In the genomic region with DNA sequence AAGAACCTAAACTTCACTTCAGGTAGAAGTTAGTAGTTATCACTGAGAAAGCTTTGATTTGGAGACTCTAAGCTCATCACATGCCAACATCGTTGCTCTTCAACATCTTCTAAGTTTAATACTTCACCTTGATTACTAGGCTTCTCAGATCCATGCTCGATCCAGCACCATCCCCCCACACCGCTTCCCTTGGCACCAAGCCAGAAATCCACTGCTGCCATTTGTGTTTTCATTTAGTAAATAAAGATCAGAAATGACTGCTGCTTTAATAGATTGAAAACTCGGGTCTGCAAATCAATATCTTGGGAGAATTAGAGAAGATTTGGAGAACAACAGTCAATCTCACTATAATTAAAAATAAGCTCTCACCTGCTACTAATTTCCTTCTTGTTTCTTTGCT, we compare ENCODE assay signal across 30 cellular contexts.
A peak's percentile ranks its signal among the peaks of the same experiment; 100 is the strongest.
DNase-seq lines count a peak whose midpoint lies in the region; ATAC-seq, FAIRE-seq and TF ChIP-seq lines count a peak whose summit lies in the region.
"Had no signal": no experiment of that assay in that cellular context is flagged by ENCODE, and none has a peak within 500 bp of the region (broad histone marks: within the 10 kb centered on the region; RNA-seq: fewer than 3 reads in every experiment).

No MANE protein-coding gene starts in this region.

- 0 out of 2 replicates have a peak, but pooled peaks cover 3% of the 10 kb centered on the region for H4K20me1 ChIP-seq in K562 (replicated peaks; ENCODE audit: control insufficient read depth, insufficient read depth, low read length)

- no peaks in the 10 kb centered on the region for H3K9me1 ChIP-seq in K562 (ENCODE audit: control insufficient read depth, insufficient read depth, low read length)

- TF ChIP-seq EP300 in K562 (IDR thresholded peaks at IDR 0.05; ENCODE audit: low read length), result no peak

- ATAC-seq in K562, result no peak
- ATAC-seq: activated naive CD8-positive, alpha-beta T cell treated with anti-CD3 and anti-CD28 coated beads, Interleukin-2, amount 50 U/mL, for 24 hours; left lung had no signal

- DNase-seq in NCI-H1417 (lab: John Stamatoyannopoulos, UW) (peak in 2 of 3 experiments; percentile 83 to 98), NCI-H1417 treated with DMSO at 0.1 percent for 48 hours (lab: John Stamatoyannopoulos, UW) (no peak), HT-29 (ENCODE audit: low spot score) (peak; percentile 1), NCI-H2171 (lab: John Stamatoyannopoulos, UW) (peak; percentile 11), K562 (ENCODE audit: extremely low read depth in 1 of 4, low spot score in 3 of 4) (peak in 2 of 4 experiments; percentile 15 to 18), Peyer's patch (no peak), frontal cortex (ENCODE audit: low spot score in 2 of 2) (no peak), dorsolateral prefrontal cortex (no peak)
- DNase-seq: 8988T; activated CD4-positive, alpha-beta T cell treated with anti-CD3 and anti-CD28 coated beads, Interleukin-2, amount 50 U/mL, for 48 hours; activated CD4-positive, CD25-positive, alpha-beta regulatory T cell treated with anti-CD3 and anti-CD28 coated beads, Interleukin-2, amount 50 U/mL, for 72 hours; activated gamma-delta T cell treated with Interleukin-2 at 50 U/mL for 16 hours; activated naive CD8-positive, alpha-beta T cell treated with anti-CD3 and anti-CD28 coated beads, Interleukin-2, amount 50 U/mL, for 24 hours; activated T-cell treated with anti-CD3 and anti-CD28 coated beads, Interleukin-2, amount 50 U/mL, for 48 hours; CD4-positive, CD25-positive, alpha-beta regulatory T cell; effector memory CD4-positive, alpha-beta T cell; erythroblast; IMR-90; left lung; mesenchymal stem cell; NCI-H1694 treated with DMSO at 0.1 percent for 48 hours; NCI-H226; small intestine; testis had no signal

- TF ChIP-seq RAD21 in K562 (CRISPR knock-in tag; conservative IDR thresholded peaks at IDR 0.05 in 1 of 2, IDR thresholded peaks at IDR 0.05 in 1 of 2), result no peak

- FAIRE-seq in K562 (lab: Jason Lieb, UNC) (no peak), frontal cortex (lab: Jason Lieb, UNC) (no peak)
- FAIRE-seq: astrocyte, D721Med, small intestine had no signal

- intact Hi-C loops in K562 (cut with micrococcal nuclease) (no loop called here), dorsolateral prefrontal cortex (cut with DNase I) (no loop called here)

- TF ChIP-seq CTCF in K562 (IDR thresholded peaks at IDR 0.05 in 2 of 3, conservative IDR thresholded peaks at IDR 0.05 in 1 of 3; ENCODE audit: insufficient read depth in 2 of 3, low read depth in 1 of 3, low read length in 3 of 3), result no peak
- TF ChIP-seq CTCF in Peyer's patch (IDR thresholded peaks at IDR 0.05), result no peak
- no peak for TF ChIP-seq CTCF in dorsolateral prefrontal cortex (IDR thresholded peaks at IDR 0.05 in 54 of 56, conservative IDR thresholded peaks at IDR 0.05 in 2 of 56; ENCODE audit: low read depth in 1 of 56, partially characterized antibody in 56 of 56)

- no peaks in the 10 kb centered on the region for H3K9me3 ChIP-seq in K562 (replicated peaks; ENCODE audit: control insufficient read depth, insufficient read depth, low read depth, low read length)
- no peaks in the 10 kb centered on the region for H3K9me3 ChIP-seq in Peyer's patch
- H3K9me3 ChIP-seq: left lung, testis had no signal

- no peaks in the 10 kb centered on the region for H3K36me3 ChIP-seq in K562 (ENCODE audit: control insufficient read depth, insufficient read depth, low read length)
- no peaks in the 10 kb centered on the region for H3K36me3 ChIP-seq in Peyer's patch
- H3K36me3 ChIP-seq: cardiac muscle cell, left lung, neural progenitor cell had no signal

- H3K27me3 ChIP-seq in K562 (ENCODE audit: control insufficient read depth in 2 of 2, insufficient read depth in 2 of 2, low read length in 2 of 2), result peaks cover 4 to 6% of the 10 kb centered on the region in 2 experiments; a peak in 2 of 5 replicates
- H3K27me3 ChIP-seq in Peyer's patch, result no peaks in the 10 kb centered on the region
- no peaks in the 10 kb centered on the region for H3K27me3 ChIP-seq in dorsolateral prefrontal cortex
- H3K27me3 ChIP-seq: left lung, neural progenitor cell, testis had no signal

- H3K4me2 ChIP-seq in K562 (ENCODE audit: insufficient read depth, low read length), result no peak overlapping the region
- H3K4me2 ChIP-seq: neural progenitor cell had no signal

- in situ Hi-C loops in K562 (cut with MboI), result no loop called here

- POLR2A ChIA-PET in K562 (lab: Yijun Ruan, JAX), result interaction anchor here (0.7 kb wide), 2 partner anchors 280 to 625 kb away, joined by 3 read pairs; no protein-coding TSS in a partner anchor

- H3K4me1 ChIP-seq in K562 (replicated peaks in 1 of 2; ENCODE audit: control insufficient read depth in 2 of 2, insufficient read depth in 2 of 2, low read length in 2 of 2) (no peaks in the 10 kb centered on the region), Peyer's patch (no peaks in the 10 kb centered on the region)
- H3K4me1 ChIP-seq: left lung, parathyroid adenoma, testis had no signal

- H2AFZ ChIP-seq in K562 (ENCODE audit: low read depth, low read length), result no peak overlapping the region
- H2AFZ ChIP-seq: neural progenitor cell, parathyroid adenoma had no signal

- CTCF ChIA-PET in K562 (lab: Yijun Ruan, JAX; ENCODE audit: low intra/inter-chr PET ratio), result no interaction called here

- TF ChIP-seq POLR2A in K562 (conservative IDR thresholded peaks at IDR 0.05), result no peak
- TF ChIP-seq POLR2A in Peyer's patch (IDR thresholded peaks at IDR 0.05), result no peak

- BruUV-seq in K562 (replicated peaks; lab: Mats Ljungman, UMichigan), result no TSS peak

- H3K4me3 ChIP-seq in K562, result no peak overlapping the region
- H3K4me3 ChIP-seq in Peyer's patch, result no peak overlapping the region
- H3K4me3 ChIP-seq in dorsolateral prefrontal cortex, result no peak overlapping the region
- H3K4me3 ChIP-seq: cardiac muscle cell, coronary artery, left lung, neural progenitor cell, testis had no signal

- no peaks in the 10 kb centered on the region for H3K79me2 ChIP-seq in K562 (ENCODE audit: control insufficient read depth, insufficient read depth, low read length)
- H3K79me2 ChIP-seq: parathyroid adenoma had no signal

- no peak overlapping the region for H3K27ac ChIP-seq in K562 (ENCODE audit: extremely low read depth, low read depth, low read length)
- no peak overlapping the region for H3K27ac ChIP-seq in Peyer's patch
- no peak overlapping the region for H3K27ac ChIP-seq in dorsolateral prefrontal cortex
- H3K27ac ChIP-seq: cardiac muscle cell, coronary artery, left lung, neural progenitor cell, parathyroid adenoma, testis had no signal

- WGBS in K562 (ENCODE audit: insufficient coverage, low coverage, missing lambda C conversion rate), result 0% methylated on average over 4 of the region's 4 CpGs

- no peak overlapping the region for H3K9ac ChIP-seq in K562 (ENCODE audit: insufficient read depth in 1 of 2, low read depth in 2 of 2, low read length in 2 of 2)
- H3K9ac ChIP-seq: neural progenitor cell, parathyroid adenoma had no signal

TF ChIP-seq in K562, 482 proteins besides CTCF, POLR2A, EP300 and RAD21:
- no peak for TF ChIP-seq CEBPG (CRISPR knock-in tag; IDR thresholded peaks at IDR 0.05)
- TF ChIP-seq CEBPG (tag; conservative IDR thresholded peaks at IDR 0.05 in 1 of 2, IDR thresholded peaks at IDR 0.05 in 1 of 2), result no peak
- TF ChIP-seq ILK (tag; IDR thresholded peaks at IDR 0.05; ENCODE audit: borderline replicate concordance, low read depth), result no peak
- no peak for TF ChIP-seq NR3C1 (CRISPR knock-in tag; IDR thresholded peaks at IDR 0.05)
- TF ChIP-seq KAT8 (IDR thresholded peaks at IDR 0.05; ENCODE audit: low read depth), result no peak
- TF ChIP-seq NFIX (CRISPR knock-in tag; IDR thresholded peaks at IDR 0.05; ENCODE audit: low read depth), result peak; percentile 71
- TF ChIP-seq, protein P1, sequence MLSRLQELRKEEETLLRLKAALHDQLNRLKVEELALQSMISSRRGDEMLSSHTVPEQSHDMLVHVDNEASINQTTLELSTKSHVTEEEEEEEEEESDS (CRISPR knock-in tag; IDR thresholded peaks at IDR 0.05), result no peak
- no peak for TF ChIP-seq EZH2 (IDR thresholded peaks at IDR 0.05; ENCODE audit: borderline replicate concordance, low read depth, low read length)
- peak; percentile 92 for TF ChIP-seq NFIC (IDR thresholded peaks at IDR 0.05)
- no peak for TF ChIP-seq CBFA2T3 (IDR thresholded peaks at IDR 0.05)
- no peak for TF ChIP-seq GATAD2B (IDR thresholded peaks at IDR 0.05; ENCODE audit: borderline replicate concordance)

Comparison
In these comparisons a context has a peak if more than half of its experiments do, and no peak if none do; other contexts are left out.
1. DNase-seq: peak in NCI-H1417 (2 of 3), HT-29 (single experiment) and NCI-H2171 (single experiment); none in NCI-H1417 treated with DMSO at 0.1 percent for 48 hours (single experiment), Peyer's patch (0 of 3), frontal cortex (0 of 2) and dorsolateral prefrontal cortex (0 of 10).